8 cellular contexts compared by ENCODE assay signal in genomic region chr3:49411550-49411967, GRCh38. TPM values are rescaled to one million over a fixed set of nuclear protein-coding genes. Genes with fewer than 3 reads are reported as not detected.
DNase-seq lines count a peak whose midpoint lies in the region; ATAC-seq and TF ChIP-seq lines count a peak whose summit lies in the region.

No MANE protein-coding gene starts in this region.

- H3K36me3 ChIP-seq in BE2C (no peaks in the 10 kb centered on the region), thoracic aorta (peaks cover 3% of the 10 kb centered on the region)

- H3K4me1 ChIP-seq in BE2C, result no peaks in the 10 kb centered on the region; the same call in 1 of the 2 replicates
- peaks cover 51 to 65% of the 10 kb centered on the region in 2 donors for H3K4me1 ChIP-seq in thoracic aorta (ENCODE audit: control insufficient read depth in 1 of 2, low read depth in 2 of 2)

- ATAC-seq in GM19455 (IDR thresholded peaks at IDR 0.05; ENCODE audit: unreplicated experiment) (peak; percentile 27), HG03520 (IDR thresholded peaks at IDR 0.05; ENCODE audit: unreplicated experiment) (peak; percentile 13), naive B cell (ENCODE audit: low read depth in 2 of 2) (peak; percentile 4 to 23), thoracic aorta (ENCODE audit: insufficient number of reproducible peaks, low FRiP score, low read depth) (peak; percentile 23)

- peak overlapping the region; percentile 83 for H3K4me3 ChIP-seq in BE2C (ENCODE audit: low read depth, low read length)
- H3K4me3 ChIP-seq in epithelial cell of esophagus (ENCODE audit: low read length), result peak overlapping the region; percentile 84
- H3K4me3 ChIP-seq in thoracic aorta, result peak overlapping the region; percentile 98

- peak overlapping the region; percentile 78 to 95 (median 93) for H3K4me3 Mint-ChIP-seq in naive B cell

- peaks cover 52 to 75% (median 62%) of the 10 kb centered on the region in 3 donors for H3K4me1 Mint-ChIP-seq in naive B cell

- peaks cover 0 to 5% of the 10 kb centered on the region in 2 donors for H3K36me3 Mint-ChIP-seq in naive B cell

- H3K27me3 Mint-ChIP-seq in naive B cell, result no peaks in the 10 kb centered on the region

- H3K27ac ChIP-seq in thoracic aorta, result peak overlapping the region; percentile 98

- no peak for TF ChIP-seq CTCF in BE2C (IDR thresholded peaks at IDR 0.05; ENCODE audit: low read depth, low read length)
- no peak for TF ChIP-seq CTCF in epithelial cell of esophagus (IDR thresholded peaks at IDR 0.05; ENCODE audit: insufficient read depth, low read depth, low read length, missing control alignments)
- TF ChIP-seq CTCF in thoracic aorta (IDR thresholded peaks at IDR 0.05), result no peak

- H3K9me3 ChIP-seq in BE2C, result no peaks in the 10 kb centered on the region
- no peaks in the 10 kb centered on the region for H3K9me3 ChIP-seq in thoracic aorta

- H3K27ac Mint-ChIP-seq in naive B cell, result peak overlapping the region in 4 of 6 donors; percentile 92 to 98 (median 93)

- DNase-seq in BE2C (peak; percentile 26), epithelial cell of esophagus (ENCODE audit: low read depth) (peak; percentile 32), naive B cell (no peak), thoracic aorta (ENCODE audit: low spot score) (no peak), NCI-H2196 (lab: John Stamatoyannopoulos, UW; ENCODE audit: unreplicated experiment) (no peak)
- DNase-seq in activated CD4-positive, alpha-beta T cell treated with anti-CD3 and anti-CD28 coated beads, Interleukin-2, amount 50 U/mL, for 1 hour, result peak; percentile 26

- H3K27me3 ChIP-seq in BE2C, result no peaks in the 10 kb centered on the region
- H3K27me3 ChIP-seq in thoracic aorta (replicated peaks; ENCODE audit: insufficient read depth), result no peaks in the 10 kb centered on the region

- H3K9me3 Mint-ChIP-seq in naive B cell, result no peaks in the 10 kb centered on the region

RNA-seq across cellular contexts. Expression of gene RHOA, which starts 0.2 kb away (rescaled TPM):
- polyA plus RNA-seq in BE2C (2012; ENCODE audit: insufficient read depth, insufficient read length, low read depth), result 311 TPM
- 1,000 to 10,000 TPM in 1 of 6 donors, 100 to 1,000 TPM in 5; 695 to 1,035 (median 800) TPM for polyA plus RNA-seq in naive B cell (ENCODE audit: low read depth in 6 of 6)
- total RNA-seq in thoracic aorta, result 100 to 1,000 TPM; 524 to 630 TPM

RNA-seq across cellular contexts. Expression of gene TCTA, which starts 0.7 kb away (rescaled TPM):
- 26.8 TPM for polyA plus RNA-seq in BE2C (2012; ENCODE audit: insufficient read depth, insufficient read length, low read depth)
- polyA plus RNA-seq in naive B cell (ENCODE audit: low read depth in 6 of 6), result 10 to 100 TPM; 45.9 to 99.9 (median 58.6) TPM
- total RNA-seq in thoracic aorta, result 10 to 100 TPM; 25.7 to 32.4 TPM

RNA-seq across cellular contexts. Expression of gene AMT, which starts 10.7 kb away (rescaled TPM):
- 2.0 TPM for polyA plus RNA-seq in BE2C (2012; ENCODE audit: insufficient read depth, insufficient read length, low read depth)
- polyA plus RNA-seq in naive B cell (ENCODE audit: low read depth in 6 of 6), result 1 to 10 TPM in 3 of 6 donors, under 1 TPM in 3; 0.25 to 4.8 (median 1.2) TPM
- 1 to 10 TPM; 7.0 to 7.2 TPM for total RNA-seq in thoracic aorta

RNA-seq across cellular contexts. Expression of gene NICN1, which starts 17.6 kb away (rescaled TPM):
- 1.9 TPM for polyA plus RNA-seq in BE2C (2012; ENCODE audit: insufficient read depth, insufficient read length, low read depth)
- 10 to 100 TPM in 3 of 6 donors, 1 to 10 TPM in 3; 4.4 to 17.0 (median 9.4) TPM for polyA plus RNA-seq in naive B cell (ENCODE audit: low read depth in 6 of 6)
- total RNA-seq in thoracic aorta, result 10 to 100 TPM in 1 of 2 donors, 1 to 10 TPM in 1; 9.8 to 13.5 TPM

RNA-seq across cellular contexts. Expression of gene GPX1, which starts 53.4 kb away (rescaled TPM):
- polyA plus RNA-seq in BE2C (2012; ENCODE audit: insufficient read depth, insufficient read length, low read depth), result 535 TPM
- polyA plus RNA-seq in naive B cell (ENCODE audit: low read depth in 6 of 6), result 100 to 1,000 TPM; 289 to 380 (median 329) TPM
- total RNA-seq in thoracic aorta, result 100 to 1,000 TPM; 187 to 319 TPM

Comparison
In these comparisons a context has a peak if more than half of its experiments do, and no peak if none do; other contexts are left out.
1. DNase-seq: peak in BE2C (single experiment), activated CD4-positive, alpha-beta T cell treated with anti-CD3 and anti-CD28 coated beads, Interleukin-2, amount 50 U/mL, for 1 hour (single experiment) and epithelial cell of esophagus (single experiment); none in naive B cell (single experiment), thoracic aorta (single experiment) and NCI-H2196 (single experiment).
2. Peak in every context shown above with its lines, with median percentiles within 50 percentile points of each other: H3K4me3 ChIP-seq and ATAC-seq.